ENCODE assay signal across 15 cellular contexts in genomic region chr13:95150555-95150954, GRCh38.
DNase-seq lines count a peak whose midpoint lies in the region; ATAC-seq, FAIRE-seq and TF ChIP-seq lines count a peak whose summit lies in the region.
"Had no signal": no experiment of that assay in that cellular context is flagged by ENCODE, and none has a peak within 500 bp of the region (broad histone marks: within the 10 kb centered on the region; RNA-seq: fewer than 3 reads in every experiment).

No MANE protein-coding gene starts in this region.

- FAIRE-seq in GM12892 (lab: Jason Lieb, UNC) = peak; percentile 17

- H3K36me3 Mint-ChIP-seq in stimulated activated memory B cell treated with anti-CD40 and anti-IgM and Interleukin-4, amounts not matched to agents 10 μg/mL and 1 μg/mL and 100 μg/mL, for 72 hours = peaks cover 27% of the 10 kb centered on the region

- no peak overlapping the region for H3K27ac Mint-ChIP-seq in stimulated activated memory B cell treated with anti-CD40 and anti-IgM and Interleukin-4, amounts not matched to agents 10 μg/mL and 1 μg/mL and 100 μg/mL, for 72 hours

- TF ChIP-seq CTCF in C4-2B (conservative IDR thresholded peaks at IDR 0.05) = no peak
- no peak for TF ChIP-seq CTCF in VCaP (conservative IDR thresholded peaks at IDR 0.05)
- no peak for TF ChIP-seq CTCF in fibroblast of the aortic adventitia (IDR thresholded peaks at IDR 0.05; ENCODE audit: insufficient read depth, low read length)

- H3K4me1 Mint-ChIP-seq in stimulated activated memory B cell treated with anti-CD40 and anti-IgM and Interleukin-4, amounts not matched to agents 10 μg/mL and 1 μg/mL and 100 μg/mL, for 72 hours = no peaks in the 10 kb centered on the region

- no peak for ATAC-seq in stimulated activated memory B cell treated with anti-CD40 and anti-IgM and Interleukin-4, amounts not matched to agents 10 μg/mL and 1 μg/mL and 100 μg/mL, for 72 hours
- ATAC-seq: Right ventricle myocardium inferior, SK-N-SH treated with all-trans-retinoic acid at 6 μM for 48 hours had no signal

- no peaks in the 10 kb centered on the region for H3K27me3 Mint-ChIP-seq in stimulated activated memory B cell treated with anti-CD40 and anti-IgM and Interleukin-4, amounts not matched to agents 10 μg/mL and 1 μg/mL and 100 μg/mL, for 72 hours

- no peak for TF ChIP-seq POLR2A in GM12892 (IDR thresholded peaks at IDR 0.05; ENCODE audit: low read depth, low read length)

- DNase-seq in GM12892 (ENCODE audit: insufficient read length) (no peak), fibroblast of the aortic adventitia (ENCODE audit: low read depth) (peak; percentile 17), NCI-H2227 treated with DMSO at 0.1 percent for 48 hours (lab: John Stamatoyannopoulos, UW) (no peak), NCI-H69 (lab: John Stamatoyannopoulos, UW) (no peak)
- DNase-seq: BE2C, NCI-H1417 treated with DMSO at 0.1 percent for 48 hours, NCI-H2029 treated with DMSO at 0.1 percent for 48 hours, NCI-H345, NCI-H526 treated with DMSO at 0.1 percent for 48 hours, PC-9 had no signal

- H3K9me3 Mint-ChIP-seq in stimulated activated memory B cell treated with anti-CD40 and anti-IgM and Interleukin-4, amounts not matched to agents 10 μg/mL and 1 μg/mL and 100 μg/mL, for 72 hours = no peaks in the 10 kb centered on the region

- H3K4me3 ChIP-seq in fibroblast of the aortic adventitia (ENCODE audit: low read depth, low read length) = no peak overlapping the region
- H3K4me3 ChIP-seq: PC-9 had no signal

- no peak overlapping the region for H3K4me3 Mint-ChIP-seq in stimulated activated memory B cell treated with anti-CD40 and anti-IgM and Interleukin-4, amounts not matched to agents 10 μg/mL and 1 μg/mL and 100 μg/mL, for 72 hours

- H3K27ac ChIP-seq in C4-2B = peak overlapping the region; percentile 54; the same call in 1 of the 2 replicates
- H3K27ac ChIP-seq in VCaP = peak overlapping the region; percentile 76
- H3K27ac ChIP-seq: PC-9 had no signal
